In the genomic region with DNA sequence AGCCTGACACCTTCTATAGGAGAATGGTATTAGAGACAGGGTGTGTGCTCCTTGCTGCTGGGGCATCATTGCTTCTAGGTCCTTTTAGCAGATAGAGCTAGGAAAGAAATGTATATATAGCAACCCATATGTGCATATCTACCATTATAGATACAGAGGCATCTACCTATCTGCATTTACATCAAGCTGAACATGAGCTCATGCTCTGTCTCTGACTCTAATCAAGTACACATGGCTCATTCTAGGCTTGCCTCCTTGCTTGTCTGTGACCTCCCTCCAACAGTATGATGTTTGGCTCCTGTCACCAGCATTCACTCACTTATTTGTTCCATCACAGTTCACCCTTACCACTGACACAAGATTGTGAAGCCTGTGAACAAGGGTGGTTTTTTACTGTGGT, we compare ENCODE assay signal across 18 cellular contexts.
"Had no signal": no experiment of that assay in that cellular context is flagged by ENCODE, and none has a peak within 500 bp of the region (broad histone marks: within the 10 kb centered on the region; RNA-seq: fewer than 3 reads in every experiment).

No MANE protein-coding gene starts in this region.

- H3K4me3 Mint-ChIP-seq: activated CD8-positive, alpha-beta memory T cell treated with anti-CD3 and anti-CD28 coated beads, Interleukin-2, amount 10 ng/mL, durations not matched to agents 7 days and 5 days; activated naive CD4-positive, alpha-beta T cell treated with anti-CD3 and anti-CD28 coated beads for 36 hours; activated T-cell treated with anti-CD3 and anti-CD28 coated beads, Interleukin-2, amount 50 U/mL, for 24 hours; nephron progenitor cell; T-helper 1 cell treated with Interleukin-12 subunit alpha and Interleukin-12 subunit beta and Interleukin-4 antibody, amounts not matched to agents 30 μg/mL and 1 μg/mL, for 36 hours had no signal

- DNase-seq: activated CD4-positive, alpha-beta T cell treated with anti-CD3 and anti-CD28 coated beads, Interleukin-2, amount 50 U/mL, for 4 hours; activated CD4-positive, CD25-positive, alpha-beta regulatory T cell treated with anti-CD3 and anti-CD28 coated beads, Interleukin-2, amount 50 U/mL, for 72 hours; activated naive CD4-positive, alpha-beta T cell treated with anti-CD3 and anti-CD28 coated beads for 36 hours; activated T-cell treated with anti-CD3 and anti-CD28 coated beads, Interleukin-2, amount 50 U/mL, for 24 hours; aorta; brain microvascular endothelial cell; central memory CD4-positive, alpha-beta T cell; colonic mucosa; lower lobe of right lung; nephron progenitor cell; occipital lobe; retina; spleen; stimulated activated CD4-positive, alpha-beta T cell treated with anti-CD3 and anti-CD28 coated beads, Interleukin-4, amount 100 ng/mL, for 4 hours; stimulated activated naive CD4-positive, alpha-beta T cell; thyroid gland had no signal

- ATAC-seq: activated CD8-positive, alpha-beta memory T cell treated with anti-CD3 and anti-CD28 coated beads, Interleukin-2, amount 10 ng/mL, durations not matched to agents 7 days and 5 days; lower lobe of right lung had no signal

- H3K9me3 ChIP-seq: colonic mucosa, lower lobe of right lung, thyroid gland had no signal

- H3K36me3 ChIP-seq: brain microvascular endothelial cell, colonic mucosa, thyroid gland had no signal

- H3K27ac ChIP-seq: brain microvascular endothelial cell, colonic mucosa, lower lobe of right lung, spleen, thyroid gland had no signal

- H3K4me3 ChIP-seq: colonic mucosa, lower lobe of right lung, spleen, thyroid gland had no signal

- H3K4me1 ChIP-seq: colonic mucosa had no signal

- H3K27me3 Mint-ChIP-seq: activated CD8-positive, alpha-beta memory T cell treated with anti-CD3 and anti-CD28 coated beads, Interleukin-2, amount 10 ng/mL, durations not matched to agents 7 days and 5 days; activated T-cell treated with anti-CD3 and anti-CD28 coated beads, Interleukin-2, amount 50 U/mL, for 24 hours had no signal

- H3K4me1 Mint-ChIP-seq: activated CD8-positive, alpha-beta memory T cell treated with anti-CD3 and anti-CD28 coated beads, Interleukin-2, amount 10 ng/mL, durations not matched to agents 7 days and 5 days had no signal

- H3K27me3 ChIP-seq: brain microvascular endothelial cell, colonic mucosa, spleen, thyroid gland had no signal

- H3K27ac Mint-ChIP-seq: activated CD8-positive, alpha-beta memory T cell treated with anti-CD3 and anti-CD28 coated beads, Interleukin-2, amount 10 ng/mL, durations not matched to agents 7 days and 5 days; activated naive CD4-positive, alpha-beta T cell treated with anti-CD3 and anti-CD28 coated beads for 36 hours; activated T-cell treated with anti-CD3 and anti-CD28 coated beads, Interleukin-2, amount 50 U/mL, for 24 hours; nephron progenitor cell; T-helper 1 cell treated with Interleukin-12 subunit alpha and Interleukin-12 subunit beta and Interleukin-4 antibody, amounts not matched to agents 30 μg/mL and 1 μg/mL, for 36 hours had no signal
